ENCODE assay signal across 16 cellular contexts in genomic region chr2:190670182-190670946, GRCh38. TPM values are rescaled to one million over a fixed set of nuclear protein-coding genes. Genes with fewer than 3 reads are reported as not detected.
A peak's percentile ranks its signal among the peaks of the same experiment; 100 is the strongest.
DNase-seq lines count a peak whose midpoint lies in the region; ATAC-seq, FAIRE-seq and TF ChIP-seq lines count a peak whose summit lies in the region.
"Had no signal": no experiment of that assay in that cellular context is flagged by ENCODE, and none has a peak within 500 bp of the region (broad histone marks: within the 10 kb centered on the region; RNA-seq: fewer than 3 reads in every experiment).

No MANE protein-coding gene starts in this region.

- intact Hi-C loops in CD4-positive, alpha-beta memory T cell (cut with micrococcal nuclease) = loop anchor here (1.0 kb wide), 1 partner anchor 8 kb away; no protein-coding TSS in a partner anchor

- peaks cover 37% of the 10 kb centered on the region for H3K4me1 ChIP-seq in CD4-positive, alpha-beta memory T cell (ENCODE audit: insufficient read depth, low read length)
- H3K4me1 ChIP-seq in upper lobe of left lung = peaks cover 0 to 3% (median 0%) of the 10 kb centered on the region in 4 donors
- H3K4me1 ChIP-seq: parathyroid adenoma had no signal

- H3K27ac Mint-ChIP-seq in CD4-positive, alpha-beta memory T cell = peak overlapping the region; percentile 65 to 96 (median 93)
- H3K27ac Mint-ChIP-seq: activated naive CD4-positive, alpha-beta T cell treated with anti-CD3 and anti-CD28 coated beads for 36 hours had no signal

- CTCF ChIA-PET in CD4-positive, alpha-beta memory T cell (lab: Charles Lee; ENCODE audit: partially characterized antibody) = interaction anchor here (2.1 kb wide), 1 partner anchor 10 kb away, joined by 7 read pairs; no protein-coding TSS in a partner anchor
- CTCF ChIA-PET in RWPE1 (lab: Yijun Ruan, JAX) = interaction anchor here (0.5 to 1.2 kb wide), 2 partner anchors 9 to 547 kb away, joined by 3 to 5 read pairs; no protein-coding TSS in a partner anchor

- H3K36me3 Mint-ChIP-seq in CD4-positive, alpha-beta memory T cell = peaks cover 24 to 25% of the 10 kb centered on the region in 2 donors

- TF ChIP-seq POLR2A in upper lobe of left lung (IDR thresholded peaks at IDR 0.05) = no peak

- H3K4me3 ChIP-seq in CD4-positive, alpha-beta memory T cell (ENCODE audit: low read length in 2 of 2) = no peak overlapping the region
- no peak overlapping the region for H3K4me3 ChIP-seq in upper lobe of left lung

- H3K4me1 Mint-ChIP-seq in CD4-positive, alpha-beta memory T cell = peaks cover 27 to 39% (median 34%) of the 10 kb centered on the region in 4 donors

- H3K27me3 ChIP-seq in CD4-positive, alpha-beta memory T cell (ENCODE audit: insufficient read depth, low read length) = no peaks in the 10 kb centered on the region
- H3K27me3 ChIP-seq in upper lobe of left lung = no peaks in the 10 kb centered on the region

- POLR2A ChIA-PET in CD4-positive, alpha-beta memory T cell (lab: Charles Lee; ENCODE audit: partially characterized antibody) = interaction anchor here (1.5 kb wide), 1 partner anchor 20 kb away, joined by 4 read pairs; no protein-coding TSS in a partner anchor
- POLR2A ChIA-PET in RWPE1 (lab: Yijun Ruan, JAX; ENCODE audit: low non-redundant PET) = no interaction called here

- H3K9me3 Mint-ChIP-seq in CD4-positive, alpha-beta memory T cell = no peaks in the 10 kb centered on the region
- H3K9me3 Mint-ChIP-seq: activated naive CD4-positive, alpha-beta T cell treated with anti-CD3 and anti-CD28 coated beads for 36 hours had no signal

- TF ChIP-seq CTCF in RWPE1 (conservative IDR thresholded peaks at IDR 0.05; ENCODE audit: low read depth) (no peak), D721Med (IDR thresholded peaks at IDR 0.05; ENCODE audit: insufficient read depth, missing control alignments) (no peak), upper lobe of left lung (IDR thresholded peaks at IDR 0.05) (no peak)

- no peak for TF ChIP-seq EP300 in upper lobe of left lung (IDR thresholded peaks at IDR 0.05)

- H3K36me3 ChIP-seq in CD4-positive, alpha-beta memory T cell (ENCODE audit: insufficient read depth, low read length) = no peaks in the 10 kb centered on the region
- peaks cover 0 to 50% (median 6%) of the 10 kb centered on the region in 4 donors for H3K36me3 ChIP-seq in upper lobe of left lung

- H3K27me3 Mint-ChIP-seq in CD4-positive, alpha-beta memory T cell = no peaks in the 10 kb centered on the region

- peak in 4 of 5 donors; percentile 43 to 70 (median 53) for DNase-seq in CD4-positive, alpha-beta memory T cell
- no peak for DNase-seq in RWPE1 (ENCODE audit: low spot score)
- DNase-seq in D721Med (ENCODE audit: insufficient read length, low spot score) = no peak
- DNase-seq in upper lobe of left lung = no peak
- DNase-seq: activated CD4-positive, alpha-beta T cell treated with anti-CD3 and anti-CD28 coated beads for 4 hours; activated naive CD4-positive, alpha-beta T cell treated with anti-CD3 and anti-CD28 coated beads for 36 hours; Kasumi-1; mesenchymal stem cell; NCI-H187 treated with DMSO at 0.1 percent for 48 hours; stimulated activated CD4-positive, alpha-beta T cell treated with anti-CD3 and anti-CD28 coated beads, Interleukin-15, amount 100 ng/mL, for 24 hours had no signal

- H3K9me3 ChIP-seq in CD4-positive, alpha-beta memory T cell (ENCODE audit: control insufficient read depth in 1 of 2, low read length in 2 of 2) = no peaks in the 10 kb centered on the region
- H3K9me3 ChIP-seq in upper lobe of left lung = no peaks in the 10 kb centered on the region

- FAIRE-seq in D721Med (lab: Jason Lieb, UNC) = no peak

- peak overlapping the region; percentile 62 for H3K27ac ChIP-seq in CD4-positive, alpha-beta memory T cell (ENCODE audit: low read depth, low read length)
- H3K27ac ChIP-seq in RWPE1 = no peak overlapping the region
- no peak overlapping the region for H3K27ac ChIP-seq in upper lobe of left lung
- H3K27ac ChIP-seq: parathyroid adenoma had no signal

- ATAC-seq in GM18873 (IDR thresholded peaks at IDR 0.05; ENCODE audit: low FRiP score, unreplicated experiment) (peak; percentile 51), HG02759 (IDR thresholded peaks at IDR 0.05; ENCODE audit: unreplicated experiment) (peak; percentile 71), HG03520 (IDR thresholded peaks at IDR 0.05; ENCODE audit: unreplicated experiment) (peak; percentile 50), GM21381 (IDR thresholded peaks at IDR 0.05; ENCODE audit: unreplicated experiment) (no peak), upper lobe of left lung (ENCODE audit: low FRiP score in 2 of 2) (no peak)
- ATAC-seq: esophagus mucosa had no signal

- WGBS in upper lobe of left lung, 2 donors = 85 to 89% methylated on average over 10 of the region's 10 CpGs

- H3K4me3 Mint-ChIP-seq in CD4-positive, alpha-beta memory T cell = peak overlapping the region; percentile 22 to 75 (median 64)
- H3K4me3 Mint-ChIP-seq: activated naive CD4-positive, alpha-beta T cell treated with anti-CD3 and anti-CD28 coated beads for 36 hours had no signal

RNA-seq across cellular contexts. Expression of gene NAB1, which starts 21.5 kb away (rescaled TPM):
- total RNA-seq in CD4-positive, alpha-beta memory T cell = 10 to 100 TPM; 24.8 to 30.7 TPM
- 1 to 10 TPM; 2.8 to 3.0 TPM for polyA plus RNA-seq in CD4-positive, alpha-beta memory T cell
- total RNA-seq in upper lobe of left lung = 10 to 100 TPM; 28.4 to 53.5 (median 36.6) TPM

Comparison
In these comparisons a context has a peak if more than half of its experiments do, and no peak if none do; other contexts are left out.
1. DNase-seq: peak in CD4-positive, alpha-beta memory T cell (4 of 5); none in RWPE1 (single experiment), D721Med (single experiment) and upper lobe of left lung (0 of 2).
2. ATAC-seq: peak in GM18873 (single experiment), HG02759 (single experiment) and HG03520 (single experiment); none in GM21381 (single experiment) and upper lobe of left lung (0 of 2).